Comparison of ENCODE assay signal across 28 cellular contexts in the genomic region with DNA sequence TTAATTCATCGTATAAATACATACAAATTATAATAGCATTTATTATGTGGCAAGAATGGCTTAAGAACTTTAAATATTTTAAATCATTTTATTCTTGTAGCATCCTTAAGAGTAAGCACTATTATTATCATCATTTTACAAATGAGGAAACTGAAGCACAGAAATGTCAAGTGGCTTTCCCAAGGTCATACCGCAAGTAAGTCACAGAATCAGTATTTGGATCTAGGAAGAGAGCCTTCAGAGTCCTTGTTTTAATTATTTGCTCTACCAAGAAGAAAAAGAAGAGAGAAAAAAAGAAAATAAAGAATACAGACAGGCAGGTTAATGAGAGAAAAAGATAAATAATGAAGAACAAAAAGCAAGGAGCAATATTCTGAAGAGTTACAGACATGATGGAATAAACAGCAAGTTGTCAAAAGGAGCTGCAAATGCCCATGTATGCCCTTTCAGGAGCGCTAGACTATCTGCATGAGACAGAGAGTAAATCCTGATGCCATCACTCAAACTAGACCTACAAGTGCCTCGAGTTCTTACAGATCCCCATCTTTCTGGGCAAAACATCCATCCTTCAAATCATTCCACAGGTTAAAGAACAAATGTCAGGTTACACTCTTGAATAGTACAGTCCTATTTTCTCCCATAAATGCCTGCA.
"Had no signal": no experiment of that assay in that cellular context is flagged by ENCODE, and none has a peak within 500 bp of the region (broad histone marks: within the 10 kb centered on the region; RNA-seq: fewer than 3 reads in every experiment).

No MANE protein-coding gene starts in this region.

- H3K9me3 ChIP-seq: colonic mucosa, esophagus muscularis mucosa, esophagus squamous epithelium, gastrocnemius medialis, gastroesophageal sphincter had no signal

- H3K27ac ChIP-seq: colonic mucosa, coronary artery, dorsolateral prefrontal cortex, epithelial cell of prostate, esophagus muscularis mucosa, esophagus squamous epithelium, foreskin keratinocyte, gastrocnemius medialis, gastroesophageal sphincter, heart left ventricle had no signal

- H3K27me3 Mint-ChIP-seq: dendritic cell treated with granulocyte-macrophage colony-stimulating factor and Interleukin-4, amounts not matched to agents 40 ng/mL and 50 ng/mL, for 4 days had no signal

- FAIRE-seq: colon, endometrium, endothelial cell of umbilical vein, frontal cortex had no signal

- DNase-seq: colonic mucosa; cortex of kidney; dermis blood vessel endothelial cell; dorsolateral prefrontal cortex; effector CD4-positive, alpha-beta T cell; effector CD8-positive, alpha-beta T cell; effector memory CD4-positive, alpha-beta T cell; effector memory CD8-positive, alpha-beta T cell; endodermal cell; erythroblast; esophagus squamous epithelium; foreskin fibroblast; foreskin keratinocyte; gastrocnemius medialis; glutamatergic neuron; head of caudate nucleus had no signal

- H3K4me3 ChIP-seq: colonic mucosa, coronary artery, dorsolateral prefrontal cortex, esophagus muscularis mucosa, esophagus squamous epithelium, gastrocnemius medialis, gastroesophageal sphincter, heart left ventricle, heart right ventricle had no signal

- H3K36me3 ChIP-seq: colonic mucosa, esophagus muscularis mucosa, esophagus squamous epithelium, gastrocnemius medialis, gastroesophageal sphincter, heart left ventricle, heart right ventricle had no signal

- ATAC-seq: effector memory CD8-positive, alpha-beta T cell; esophagus mucosa; foreskin keratinocyte; gastrocnemius medialis; gastroesophageal sphincter had no signal

- H3K27me3 ChIP-seq: colonic mucosa, esophagus muscularis mucosa, esophagus squamous epithelium, foreskin keratinocyte, gastrocnemius medialis, gastroesophageal sphincter had no signal

- H3K4me3 Mint-ChIP-seq: dendritic cell treated with granulocyte-macrophage colony-stimulating factor and Interleukin-4, amounts not matched to agents 40 ng/mL and 50 ng/mL, for 4 days; effector memory CD8-positive, alpha-beta T cell; endodermal cell had no signal

- H3K4me1 ChIP-seq: colonic mucosa, esophagus squamous epithelium, foreskin keratinocyte, gastrocnemius medialis had no signal

- H3K27ac Mint-ChIP-seq: dendritic cell treated with granulocyte-macrophage colony-stimulating factor and Interleukin-4, amounts not matched to agents 40 ng/mL and 50 ng/mL, for 4 days; effector memory CD8-positive, alpha-beta T cell; endodermal cell had no signal
